In the genomic region with DNA sequence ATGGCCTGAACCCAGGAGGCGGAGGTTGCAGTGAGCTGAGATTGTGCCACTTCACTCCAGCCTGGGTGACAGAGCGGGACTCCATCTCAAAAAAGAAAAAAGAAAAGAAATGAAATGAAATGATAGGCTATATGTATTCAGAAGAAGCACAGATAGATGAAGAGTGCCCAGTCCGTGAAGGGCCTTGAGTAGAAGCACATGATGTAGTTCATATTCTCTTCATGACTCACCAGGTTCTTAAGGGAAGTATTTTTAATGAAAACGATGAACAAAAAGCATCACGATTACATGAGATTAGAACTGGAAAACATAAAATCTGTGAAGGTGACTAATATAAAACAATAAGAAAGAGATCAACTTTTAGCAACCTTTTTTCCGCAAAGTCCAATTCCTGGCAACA, we compare ENCODE assay signal across 18 cellular contexts. TPM values are rescaled to one million over a fixed set of nuclear protein-coding genes. Genes with fewer than 3 reads are reported as not detected.
"Had no signal": no experiment of that assay in that cellular context is flagged by ENCODE, and none has a peak within 500 bp of the region (broad histone marks: within the 10 kb centered on the region; RNA-seq: fewer than 3 reads in every experiment).

No MANE protein-coding gene starts in this region.

- H3K27ac ChIP-seq: gastroesophageal sphincter, heart left ventricle, pancreas, right lobe of liver, tibial nerve, uterus had no signal

- H3K36me3 Mint-ChIP-seq: naive thymus-derived CD8-positive, alpha-beta T cell had no signal

- H3K27ac Mint-ChIP-seq: activated CD4-positive, alpha-beta T cell treated with anti-CD3 and anti-CD28 coated beads, Interleukin-2, amount 10 ng/mL, durations not matched to agents 24 days and 14 days; effector memory CD8-positive, alpha-beta T cell; naive thymus-derived CD8-positive, alpha-beta T cell; stimulated activated naive CD8-positive, alpha-beta T cell treated with anti-CD3 and anti-CD28 coated beads, Interleukin-15, Interleukin-2, amounts not matched to agents 100 ng/mL and 50 ng/mL, for 24 hours had no signal

- ATAC-seq: activated T-cell treated with anti-CD3 and anti-CD28 coated beads, Interleukin-2, amount 50 U/mL, for 4 hours; effector memory CD8-positive, alpha-beta T cell; gastroesophageal sphincter; heart left ventricle; naive thymus-derived CD8-positive, alpha-beta T cell had no signal

- H3K9me3 Mint-ChIP-seq: activated CD4-positive, alpha-beta T cell treated with anti-CD3 and anti-CD28 coated beads, Interleukin-2, amount 10 ng/mL, durations not matched to agents 24 days and 14 days; activated T-cell treated with anti-CD3 and anti-CD28 coated beads, Interleukin-2, amount 50 U/mL, for 4 hours; effector memory CD8-positive, alpha-beta T cell; naive thymus-derived CD8-positive, alpha-beta T cell; stimulated activated naive CD8-positive, alpha-beta T cell treated with anti-CD3 and anti-CD28 coated beads, Interleukin-15, Interleukin-2, amounts not matched to agents 100 ng/mL and 50 ng/mL, for 24 hours had no signal

- H3K36me3 ChIP-seq: gastroesophageal sphincter, heart left ventricle, pancreas, right lobe of liver, tibial nerve, uterus had no signal

- DNase-seq: activated CD4-positive, alpha-beta T cell treated with anti-CD3 and anti-CD28 coated beads, Interleukin-2, amount 10 ng/mL, durations not matched to agents 24 days and 14 days; activated CD8-positive, alpha-beta memory T cell treated with anti-CD3 and anti-CD28 coated beads, Interleukin-2, amount 50 U/mL, for 4 hours; activated naive CD4-positive, alpha-beta T cell treated with anti-CD3 and anti-CD28 coated beads, Interleukin-2, amount 50 U/mL, for 16 hours; activated T-cell treated with anti-CD3 and anti-CD28 coated beads, Interleukin-2, amount 50 U/mL, for 4 hours; effector memory CD8-positive, alpha-beta T cell; heart left ventricle; naive thymus-derived CD8-positive, alpha-beta T cell; pancreas; right lobe of liver; small intestine; stimulated activated CD4-positive, alpha-beta T cell treated with anti-CD3 and anti-CD28 coated beads, Interleukin-15, amount 100 ng/mL, for 24 hours; stimulated activated CD4-positive, alpha-beta T cell treated with anti-CD3 and anti-CD28 coated beads, Interleukin-2, amount 100 ng/mL, for 48 hours; T-helper 1 cell; T-helper 9 cell; uterus had no signal

- H3K27me3 ChIP-seq: gastroesophageal sphincter, heart left ventricle, pancreas, right lobe of liver, tibial nerve, uterus had no signal

- H3K4me3 Mint-ChIP-seq: activated CD4-positive, alpha-beta T cell treated with anti-CD3 and anti-CD28 coated beads, Interleukin-2, amount 10 ng/mL, durations not matched to agents 24 days and 14 days; activated T-cell treated with anti-CD3 and anti-CD28 coated beads, Interleukin-2, amount 50 U/mL, for 4 hours; effector memory CD8-positive, alpha-beta T cell; naive thymus-derived CD8-positive, alpha-beta T cell; stimulated activated naive CD8-positive, alpha-beta T cell treated with anti-CD3 and anti-CD28 coated beads, Interleukin-15, Interleukin-2, amounts not matched to agents 100 ng/mL and 50 ng/mL, for 24 hours had no signal

- H3K4me1 ChIP-seq: tibial nerve, uterus had no signal

- H3K4me3 ChIP-seq: gastroesophageal sphincter, heart left ventricle, pancreas, right lobe of liver, tibial nerve, uterus had no signal

- H3K9me3 ChIP-seq: gastroesophageal sphincter, heart left ventricle, pancreas, right lobe of liver, tibial nerve, uterus had no signal

- H3K4me1 Mint-ChIP-seq: activated CD4-positive, alpha-beta T cell treated with anti-CD3 and anti-CD28 coated beads, Interleukin-2, amount 10 ng/mL, durations not matched to agents 24 days and 14 days; naive thymus-derived CD8-positive, alpha-beta T cell had no signal

RNA-seq across cellular contexts. Expression of a gene that starts 29.8 kb away (rescaled TPM):
- total RNA-seq: activated CD4-positive, alpha-beta T cell treated with anti-CD3 and anti-CD28 coated beads, Interleukin-2, amount 10 ng/mL, durations not matched to agents 24 days and 14 days; naive thymus-derived CD8-positive, alpha-beta T cell had no signal
